In genomic region chr1:176949033-176949662, GRCh38 we compare ENCODE assay signal across 8 cellular contexts.
DNase-seq lines count a peak whose midpoint lies in the region; ATAC-seq and TF ChIP-seq lines count a peak whose summit lies in the region.

No MANE protein-coding gene starts in this region.

- no peak overlapping the region for H3K27ac ChIP-seq in upper lobe of right lung

- DNase-seq in G401 (ENCODE audit: low spot score), result peak; percentile 34
- DNase-seq in M059J (ENCODE audit: low read depth), result peak; percentile 40
- DNase-seq in astrocyte of the hippocampus (ENCODE audit: low read depth, low spot score), result peak; percentile 37
- peak; percentile 68 for DNase-seq in kidney tubule cell (ENCODE audit: low spot score)
- DNase-seq in upper lobe of right lung, result peak; percentile 78
- DNase-seq in NCI-H2171 (lab: John Stamatoyannopoulos, UW), result no peak
- DNase-seq in activated T-cell treated with anti-CD3 and anti-CD28 coated beads for 4 hours, result no peak

- peak; percentile 50 for TF ChIP-seq CTCF in upper lobe of right lung (IDR thresholded peaks at IDR 0.05)

- ATAC-seq in GM21381 (IDR thresholded peaks at IDR 0.05; ENCODE audit: unreplicated experiment) (peak; percentile 90), upper lobe of right lung (peak; percentile 86)

- no peak overlapping the region for H3K4me3 ChIP-seq in upper lobe of right lung

- intact Hi-C loops in upper lobe of right lung (cut with DNase I), result no loop called here

- in situ Hi-C loops in G401 (cut with HindIII; ENCODE audit: low sequenced_read_pairs), result no loop called here

- H3K27me3 ChIP-seq in upper lobe of right lung, result no peaks in the 10 kb centered on the region

- H3K9me3 ChIP-seq in upper lobe of right lung, result no peaks in the 10 kb centered on the region

- H3K4me1 ChIP-seq in upper lobe of right lung, result no peaks in the 10 kb centered on the region

- H3K36me3 ChIP-seq in upper lobe of right lung, result no peaks in the 10 kb centered on the region

Comparison
In these comparisons a context has a peak if more than half of its experiments do, and no peak if none do; other contexts are left out.
1. DNase-seq: peak in G401 (single experiment), M059J (single experiment), astrocyte of the hippocampus (single experiment), kidney tubule cell (single experiment) and upper lobe of right lung (single experiment); none in NCI-H2171 (single experiment) and activated T-cell treated with anti-CD3 and anti-CD28 coated beads for 4 hours (single experiment).